ENCODE assay signal across 7 cellular contexts in genomic region chr13:39656325-39656677, GRCh38. TPM values are rescaled to one million over a fixed set of nuclear protein-coding genes. Genes with fewer than 3 reads are reported as not detected.
DNase-seq lines count a peak whose midpoint lies in the region; ATAC-seq and TF ChIP-seq lines count a peak whose summit lies in the region.

No MANE protein-coding gene starts in this region.

- peaks cover 5% of the 10 kb centered on the region for H3K27me3 Mint-ChIP-seq in activated naive CD8-positive, alpha-beta T cell treated with anti-CD3 and anti-CD28 coated beads for 36 hours

- H3K27me3 ChIP-seq in tibial artery: no peaks in the 10 kb centered on the region

- peak overlapping the region; percentile 82 for H3K27ac Mint-ChIP-seq in activated naive CD8-positive, alpha-beta T cell treated with anti-CD3 and anti-CD28 coated beads for 36 hours

- peaks cover 6 to 14% (median 11%) of the 10 kb centered on the region in 3 donors for H3K36me3 ChIP-seq in tibial artery

- no peak for TF ChIP-seq CTCF in tibial artery (IDR thresholded peaks at IDR 0.05)

- no peak for DNase-seq in activated naive CD8-positive, alpha-beta T cell treated with anti-CD3 and anti-CD28 coated beads for 36 hours
- DNase-seq in left colon (no peak), tibial artery (no peak), amniotic stem cell (lab: John Stamatoyannopoulos, UW) (no peak)

- peaks cover 6% of the 10 kb centered on the region for H3K36me3 Mint-ChIP-seq in activated naive CD8-positive, alpha-beta T cell treated with anti-CD3 and anti-CD28 coated beads for 36 hours

- no peaks in the 10 kb centered on the region for H3K9me3 ChIP-seq in tibial artery

- intact Hi-C loops in left colon (cut with DNase I, micrococcal nuclease): no loop called here
- intact Hi-C loops in tibial artery (cut with DNase I; ENCODE audit: low total_unique reads): no loop called here

- H3K4me1 Mint-ChIP-seq in activated naive CD8-positive, alpha-beta T cell treated with anti-CD3 and anti-CD28 coated beads for 36 hours: peaks cover 26% of the 10 kb centered on the region

- H3K4me3 Mint-ChIP-seq in activated naive CD8-positive, alpha-beta T cell treated with anti-CD3 and anti-CD28 coated beads for 36 hours: peak overlapping the region; percentile 94

- H3K27ac ChIP-seq in tibial artery: peak overlapping the region; percentile 84

- ATAC-seq in GM18907 (IDR thresholded peaks at IDR 0.05; ENCODE audit: unreplicated experiment) (peak; percentile 11), HG03135 (IDR thresholded peaks at IDR 0.05; ENCODE audit: unreplicated experiment) (peak; percentile 9), left colon (peak; percentile 16), GM19328 (IDR thresholded peaks at IDR 0.05; ENCODE audit: unreplicated experiment) (no peak)

- peaks cover 3% of the 10 kb centered on the region for H3K9me3 Mint-ChIP-seq in activated naive CD8-positive, alpha-beta T cell treated with anti-CD3 and anti-CD28 coated beads for 36 hours

- H3K4me1 ChIP-seq in tibial artery: peaks cover 0 to 17% (median 8%) of the 10 kb centered on the region in 4 donors

- H3K4me3 ChIP-seq in tibial artery: peak overlapping the region; percentile 96 to 100

RNA-seq across cellular contexts. Expression of gene COG6, which starts 0.8 kb away (rescaled TPM):
- 10 to 100 TPM; 24.8 to 30.0 TPM for total RNA-seq in activated naive CD8-positive, alpha-beta T cell treated with anti-CD3 and anti-CD28 coated beads for 36 hours
- 10 to 100 TPM; 36.3 to 37.6 TPM for total RNA-seq in left colon

RNA-seq across cellular contexts. Expression of gene LHFPL6, which starts 53.3 kb away (rescaled TPM):
- 1 to 10 TPM; 1.5 to 1.6 TPM for total RNA-seq in activated naive CD8-positive, alpha-beta T cell treated with anti-CD3 and anti-CD28 coated beads for 36 hours
- 10 to 100 TPM in 1 of 2 donors, 1 to 10 TPM in 1; 7.0 to 11.8 TPM for total RNA-seq in left colon
